In genomic region chr3:71201939-71202338, GRCh38 we compare ENCODE assay signal across 10 cellular contexts.
DNase-seq lines count a peak whose midpoint lies in the region; ATAC-seq, FAIRE-seq and TF ChIP-seq lines count a peak whose summit lies in the region.
"Had no signal": no experiment of that assay in that cellular context is flagged by ENCODE, and none has a peak within 500 bp of the region (broad histone marks: within the 10 kb centered on the region; RNA-seq: fewer than 3 reads in every experiment).

No MANE protein-coding gene starts in this region.

- H3K27me3 Mint-ChIP-seq in T-helper 2 cell treated with Interferon-gamma antibody and Interleukin-4, amounts not matched to agents 5 μg/mL and 100 μg/mL, for 36 hours (ENCODE audit: low read depth) = no peaks in the 10 kb centered on the region

- H3K9me3 ChIP-seq in adipocyte (ENCODE audit: control insufficient read depth, low read length) (no peaks in the 10 kb centered on the region), prostate gland (no peaks in the 10 kb centered on the region)

- intact Hi-C loops in left ventricle myocardium superior (cut with micrococcal nuclease) (no loop called here), prostate gland (cut with DNase I) (no loop called here)

- TF ChIP-seq CTCF in prostate gland (IDR thresholded peaks at IDR 0.05) (no peak), D721Med (IDR thresholded peaks at IDR 0.05; ENCODE audit: insufficient read depth, missing control alignments) (no peak), GM10266 (IDR thresholded peaks at IDR 0.05; ENCODE audit: control insufficient read depth, insufficient read depth, low read depth, missing control alignments) (no peak)

- 15% methylated on average over 1 of the region's 1 CpG for WGBS in prostate gland

- FAIRE-seq in D721Med (lab: Jason Lieb, UNC) = no peak

- DNase-seq in G401 (ENCODE audit: low spot score) (peak; percentile 63), adipocyte (ENCODE audit: low read depth) (peak; percentile 78), left ventricle myocardium superior (peak; percentile 65), prostate gland (ENCODE audit: low spot score) (peak; percentile 66), D721Med (ENCODE audit: insufficient read length, low spot score) (no peak), NCI-H2196 (lab: John Stamatoyannopoulos, UW; ENCODE audit: unreplicated experiment) (no peak), GM10266 (ENCODE audit: extremely low spot score) (no peak)
- DNase-seq in T-helper 2 cell treated with Interferon-gamma antibody and Interleukin-4, amounts not matched to agents 5 μg/mL and 100 μg/mL, for 36 hours (ENCODE audit: low spot score) = no peak
- DNase-seq: effector CD8-positive, alpha-beta T cell; SIG-M5 had no signal

- H3K4me3 Mint-ChIP-seq in T-helper 2 cell treated with Interferon-gamma antibody and Interleukin-4, amounts not matched to agents 5 μg/mL and 100 μg/mL, for 36 hours = no peak overlapping the region

- H3K36me3 ChIP-seq in adipocyte (ENCODE audit: control insufficient read depth, insufficient read depth, low read length, severe bottlenecking) (no peaks in the 10 kb centered on the region), prostate gland (no peaks in the 10 kb centered on the region)

- H3K4me3 ChIP-seq in adipocyte (ENCODE audit: low read length) = no peak overlapping the region
- H3K4me3 ChIP-seq in prostate gland = no peak overlapping the region

- no peak for TF ChIP-seq POLR2A in prostate gland (IDR thresholded peaks at IDR 0.05)

- H3K4me1 Mint-ChIP-seq in T-helper 2 cell treated with Interferon-gamma antibody and Interleukin-4, amounts not matched to agents 5 μg/mL and 100 μg/mL, for 36 hours (ENCODE audit: low read depth) = peaks cover 13% of the 10 kb centered on the region

- H3K9me3 Mint-ChIP-seq in T-helper 2 cell treated with Interferon-gamma antibody and Interleukin-4, amounts not matched to agents 5 μg/mL and 100 μg/mL, for 36 hours = no peaks in the 10 kb centered on the region

- H3K36me3 Mint-ChIP-seq in T-helper 2 cell treated with Interferon-gamma antibody and Interleukin-4, amounts not matched to agents 5 μg/mL and 100 μg/mL, for 36 hours (ENCODE audit: low read depth) = peaks cover 6% of the 10 kb centered on the region

- peak; percentile 87 for ATAC-seq in left ventricle myocardium superior

- in situ Hi-C loops in G401 (cut with HindIII; ENCODE audit: low sequenced_read_pairs) = no loop called here

- H3K27me3 ChIP-seq in adipocyte (replicated peaks; ENCODE audit: control insufficient read depth, insufficient read depth, low read length) (no peaks in the 10 kb centered on the region), prostate gland (replicated peaks; ENCODE audit: insufficient read depth) (no peaks in the 10 kb centered on the region)

- H3K4me1 ChIP-seq in adipocyte (ENCODE audit: control insufficient read depth, insufficient read depth, low read length) (peaks cover 3% of the 10 kb centered on the region), prostate gland (replicated peaks) (peaks cover 8% of the 10 kb centered on the region)

- no peak overlapping the region for H3K27ac Mint-ChIP-seq in T-helper 2 cell treated with Interferon-gamma antibody and Interleukin-4, amounts not matched to agents 5 μg/mL and 100 μg/mL, for 36 hours

- H3K27ac ChIP-seq in prostate gland = peak overlapping the region in 1 of 2 donors; percentile 9

- H3K9ac ChIP-seq in adipocyte (ENCODE audit: low read length) = no peak overlapping the region

Comparison
In these comparisons a context has a peak if more than half of its experiments do, and no peak if none do; other contexts are left out.
1. DNase-seq: peak in G401 (single experiment), adipocyte (single experiment), left ventricle myocardium superior (single experiment) and prostate gland (single experiment); none in D721Med (single experiment), NCI-H2196 (single experiment), GM10266 (single experiment) and T-helper 2 cell treated with Interferon-gamma antibody and Interleukin-4, amounts not matched to agents 5 μg/mL and 100 μg/mL, for 36 hours (single experiment).